In genomic region chr2:96143848-96144480, GRCh38 we compare ENCODE assay signal across 8 cellular contexts. TPM values are rescaled to one million over a fixed set of nuclear protein-coding genes. Genes with fewer than 3 reads are reported as not detected.
DNase-seq lines count a peak whose midpoint lies in the region; ATAC-seq and TF ChIP-seq lines count a peak whose summit lies in the region.

No MANE protein-coding gene starts in this region.

- H3K9ac ChIP-seq in smooth muscle cell (ENCODE audit: low read depth): no peak overlapping the region

- no peak for TF ChIP-seq CTCF in smooth muscle cell (IDR thresholded peaks at IDR 0.05; ENCODE audit: borderline replicate concordance, insufficient read depth, poor library complexity, severe bottlenecking)

- ATAC-seq in GM21390 (IDR thresholded peaks at IDR 0.05; ENCODE audit: unreplicated experiment): no peak

- no peaks in the 10 kb centered on the region for H3F3A ChIP-seq in smooth muscle cell (ENCODE audit: low read depth)

- peak overlapping the region; percentile 54 for H3K4me3 ChIP-seq in smooth muscle cell

- peaks cover 11% of the 10 kb centered on the region for H4K20me1 ChIP-seq in smooth muscle cell (ENCODE audit: low read depth)

- 79% methylated on average over 23 of the region's 23 CpGs for WGBS in smooth muscle cell (ENCODE audit: low lambda C conversion rate)

- H3K27ac ChIP-seq in KOPT-K1 (ENCODE audit: low read depth, low read length, poor library complexity, severe bottlenecking) (peak overlapping the region; percentile 96), smooth muscle cell (ENCODE audit: low read depth) (no peak overlapping the region)

- H3K27me3 ChIP-seq in smooth muscle cell (ENCODE audit: low read depth): no peaks in the 10 kb centered on the region

- H3K4me1 ChIP-seq in smooth muscle cell (ENCODE audit: low read depth): peaks cover 4% of the 10 kb centered on the region

- no peaks in the 10 kb centered on the region for H3K9me3 ChIP-seq in KOPT-K1 (ENCODE audit: insufficient read depth, low read length, poor library complexity, severe bottlenecking)
- no peaks in the 10 kb centered on the region for H3K9me3 ChIP-seq in smooth muscle cell (replicated peaks; ENCODE audit: low read depth)

- peak; percentile 46 for DNase-seq in DMS79 treated with DMSO at 0.1 percent for 48 hours (lab: John Stamatoyannopoulos, UW)
- DNase-seq in activated CD4-positive, alpha-beta T cell treated with anti-CD3 and anti-CD28 coated beads, Interleukin-2, amount 50 U/mL, for 48 hours: peak; percentile 42 to 56
- peak; percentile 61 for DNase-seq in germinal center (ENCODE audit: low spot score)
- DNase-seq in smooth muscle cell (lab: John Stamatoyannopoulos, UW; ENCODE audit: unreplicated experiment): no peak
- DNase-seq in GM03348 (ENCODE audit: low spot score): no peak
- DNase-seq in mesenteric fat pad (ENCODE audit: low spot score): no peak

- peak overlapping the region; percentile 88 for H3K4me2 ChIP-seq in smooth muscle cell

- H3K79me2 ChIP-seq in smooth muscle cell (ENCODE audit: low read depth): no peaks in the 10 kb centered on the region

- H2AFZ ChIP-seq in smooth muscle cell (ENCODE audit: low read depth): no peak overlapping the region

- H3K36me3 ChIP-seq in KOPT-K1 (ENCODE audit: insufficient read depth, low read length) (peaks cover 28% of the 10 kb centered on the region), smooth muscle cell (ENCODE audit: low read depth) (no peaks in the 10 kb centered on the region)

RNA-seq across cellular contexts. Expression of gene DUSP2, which starts 1.3 kb away (rescaled TPM):
- 48.7 and 55.3 TPM in 2 replicates for total RNA-seq in smooth muscle cell
- polyA plus RNA-seq in smooth muscle cell: 89.3 and 111 TPM in 2 replicates
- total RNA-seq in mesenteric fat pad: 6.1 TPM

RNA-seq across cellular contexts. Expression of gene ASTL, which starts 5.7 kb away (rescaled TPM):
- total RNA-seq in smooth muscle cell: 0.40 TPM in 1 of 2 replicates, not detected in the other
- 0.50 TPM in 1 of 2 replicates, not detected in the other for polyA plus RNA-seq in smooth muscle cell
- total RNA-seq in mesenteric fat pad: not detected

RNA-seq across cellular contexts. Expression of gene ADRA2B, which starts 27.6 kb away (rescaled TPM):
- total RNA-seq in smooth muscle cell: 0.04 and 1.2 TPM in 2 replicates
- 0.06 TPM in 1 of 2 replicates, not detected in the other for polyA plus RNA-seq in smooth muscle cell
- 1.2 TPM for total RNA-seq in mesenteric fat pad

Comparison
In these comparisons a context has a peak if more than half of its experiments do, and no peak if none do; other contexts are left out.
1. DNase-seq: peak in DMS79 treated with DMSO at 0.1 percent for 48 hours (single experiment), activated CD4-positive, alpha-beta T cell treated with anti-CD3 and anti-CD28 coated beads, Interleukin-2, amount 50 U/mL, for 48 hours (2 of 2) and germinal center (single experiment); none in smooth muscle cell (single experiment), GM03348 (single experiment) and mesenteric fat pad (single experiment).